Comparison of ENCODE assay signal across 8 cellular contexts in genomic region chr16:88437367-88437964, GRCh38. TPM values are rescaled to one million over a fixed set of nuclear protein-coding genes. Genes with fewer than 3 reads are reported as not detected.
A peak's percentile ranks its signal among the peaks of the same experiment; 100 is the strongest.
DNase-seq lines count a peak whose midpoint lies in the region; ATAC-seq, FAIRE-seq and TF ChIP-seq lines count a peak whose summit lies in the region.

No MANE protein-coding gene starts in this region.

- DNase-seq in BE2C = peak; percentile 79
- DNase-seq in HPDE6-E6E7 (ENCODE audit: extremely low spot score) = peak; percentile 72
- DNase-seq in T-helper 9 cell = peak; percentile 60
- DNase-seq in astrocyte of the hippocampus (ENCODE audit: low read depth, low spot score) = peak; percentile 71
- DNase-seq in keratinocyte (ENCODE audit: low read depth, low spot score) = no peak
- peak; percentile 39 for DNase-seq in stimulated activated CD8-positive, alpha-beta memory T cell treated with anti-CD3 and anti-CD28 coated beads, Interleukin-15, amount 100 ng/mL, for 1 hour (ENCODE audit: low read depth)

- H2AFZ ChIP-seq in keratinocyte (ENCODE audit: control insufficient read depth, low read length) = no peak overlapping the region

- H3K4me3 ChIP-seq in BE2C (ENCODE audit: low read depth, low read length) = no peak overlapping the region
- no peak overlapping the region for H3K4me3 ChIP-seq in keratinocyte (ENCODE audit: control insufficient read depth in 2 of 3, extremely low read depth in 1 of 3, insufficient read depth in 2 of 3, low read depth in 1 of 3, low read length in 3 of 3)

- ATAC-seq in HG02571 (IDR thresholded peaks at IDR 0.05; ENCODE audit: unreplicated experiment) = no peak
- no peak for ATAC-seq in HG02623 (IDR thresholded peaks at IDR 0.05; ENCODE audit: unreplicated experiment)

- no peaks in the 10 kb centered on the region for H3K36me3 ChIP-seq in BE2C
- H3K36me3 ChIP-seq in keratinocyte (ENCODE audit: control insufficient read depth in 2 of 2, extremely low read depth in 1 of 2, insufficient read depth in 2 of 2, low read length in 2 of 2) = no peaks in the 10 kb centered on the region

- H4K20me1 ChIP-seq in keratinocyte (ENCODE audit: control insufficient read depth, extremely low read depth, insufficient read depth, low read length) = peaks cover 2% of the 10 kb centered on the region

- H3K79me2 ChIP-seq in keratinocyte (ENCODE audit: control insufficient read depth, insufficient read depth, low read length) = no peaks in the 10 kb centered on the region

- H3K27me3 ChIP-seq in BE2C (no peaks in the 10 kb centered on the region), keratinocyte (ENCODE audit: control insufficient read depth, extremely low read depth, insufficient read depth, low read length) (peaks cover 31% of the 10 kb centered on the region)

- no peaks in the 10 kb centered on the region for H3K9me1 ChIP-seq in keratinocyte (ENCODE audit: control insufficient read depth, extremely low read depth, insufficient read depth, low read length)

- no peak for FAIRE-seq in keratinocyte (lab: Jason Lieb, UNC)

- H3K27ac ChIP-seq in keratinocyte (ENCODE audit: control insufficient read depth, insufficient read depth, low read length) = no peak overlapping the region

- no peak overlapping the region for H3K9ac ChIP-seq in keratinocyte (ENCODE audit: control insufficient read depth, extremely low read depth, insufficient read depth, low read length)

- TF ChIP-seq CTCF in BE2C (IDR thresholded peaks at IDR 0.05; ENCODE audit: low read depth, low read length) = peak; percentile 84
- peak; percentile 58 to 92 (median 90) for TF ChIP-seq CTCF in keratinocyte (optimal IDR thresholded peaks at IDR 0.05 in 1 of 3, IDR thresholded peaks at IDR 0.05 in 1 of 3, conservative IDR thresholded peaks at IDR 0.05 in 1 of 3; ENCODE audit: extremely low read depth in 1 of 3, insufficient read depth in 2 of 3, low read length in 3 of 3)

- H3K4me2 ChIP-seq in keratinocyte (ENCODE audit: control insufficient read depth, extremely low read depth, insufficient read depth, low read depth, low read length) = no peak overlapping the region

- no peaks in the 10 kb centered on the region for H3K4me1 ChIP-seq in BE2C
- no peaks in the 10 kb centered on the region for H3K4me1 ChIP-seq in keratinocyte (ENCODE audit: control insufficient read depth, extremely low read depth, insufficient read depth, low read length)

- dilution Hi-C loops in keratinocyte (cut with MboI; ENCODE audit: extremely low pct_ligation_motif_present, low sequenced_read_pairs) = no loop called here

- H3K9me3 ChIP-seq in BE2C (no peaks in the 10 kb centered on the region), keratinocyte (ENCODE audit: control insufficient read depth, low read depth, low read length) (no peaks in the 10 kb centered on the region)

RNA-seq across cellular contexts. Expression of gene ZFPM1, which starts 15.6 kb away (rescaled TPM):
- 3.9 TPM for polyA plus RNA-seq in BE2C (2012; ENCODE audit: insufficient read depth, insufficient read length, low read depth)
- polyA plus RNA-seq in keratinocyte = 0.42 to 0.56 TPM (median 0.54 TPM) in 3 replicates
- polyA plus RNA-seq in keratinocyte (2011; ENCODE audit: low read depth) = 1.0 TPM
- 0.24 and 1.0 TPM in 2 replicates for polyA plus RNA-seq in keratinocyte (2011; cell fraction: cytosol; rRNA removed)
- polyA plus RNA-seq in keratinocyte (2011; cell fraction: nucleus; rRNA removed) = 1.2 and 2.0 TPM in 2 replicates
- polyA plus RNA-seq in keratinocyte (2012; ENCODE audit: low replicate concordance) = 0.90 and 3.0 TPM in 2 replicates
- 0.46 to 0.92 TPM (median 0.51 TPM) in 3 replicates for polyA minus RNA-seq in keratinocyte
- 6.7 TPM for polyA minus RNA-seq in keratinocyte (2011; cell fraction: cytosol; rRNA and poly(A)+ RNA removed)
- 1.7 and 2.3 TPM in 2 replicates for polyA minus RNA-seq in keratinocyte (2011; cell fraction: nucleus; rRNA and poly(A)+ RNA removed)

RNA-seq across cellular contexts. Expression of gene ZNF469, which starts 54.7 kb away (rescaled TPM):
- polyA plus RNA-seq in BE2C (2012; ENCODE audit: insufficient read depth, insufficient read length, low read depth) = not detected
- polyA plus RNA-seq in keratinocyte = 0.01 TPM in 2 of 3 replicates, not detected in the other
- not detected for polyA plus RNA-seq in keratinocyte (2011; ENCODE audit: low read depth)
- polyA plus RNA-seq in keratinocyte (2011; cell fraction: cytosol; rRNA removed) = 0.01 TPM in 1 of 2 replicates, not detected in the other
- polyA plus RNA-seq in keratinocyte (2011; cell fraction: nucleus; rRNA removed) = 0.04 and 0.12 TPM in 2 replicates
- polyA plus RNA-seq in keratinocyte (2012; ENCODE audit: low replicate concordance) = 0.02 TPM in 1 of 2 replicates, not detected in the other
- 0.03 to 0.10 TPM (median 0.03 TPM) in 3 replicates for polyA minus RNA-seq in keratinocyte
- not detected for polyA minus RNA-seq in keratinocyte (2011; cell fraction: cytosol; rRNA and poly(A)+ RNA removed)
- polyA minus RNA-seq in keratinocyte (2011; cell fraction: nucleus; rRNA and poly(A)+ RNA removed) = under 0.01 and 0.16 TPM in 2 replicates
